ENCODE assay signal across 18 cellular contexts in the genomic region with DNA sequence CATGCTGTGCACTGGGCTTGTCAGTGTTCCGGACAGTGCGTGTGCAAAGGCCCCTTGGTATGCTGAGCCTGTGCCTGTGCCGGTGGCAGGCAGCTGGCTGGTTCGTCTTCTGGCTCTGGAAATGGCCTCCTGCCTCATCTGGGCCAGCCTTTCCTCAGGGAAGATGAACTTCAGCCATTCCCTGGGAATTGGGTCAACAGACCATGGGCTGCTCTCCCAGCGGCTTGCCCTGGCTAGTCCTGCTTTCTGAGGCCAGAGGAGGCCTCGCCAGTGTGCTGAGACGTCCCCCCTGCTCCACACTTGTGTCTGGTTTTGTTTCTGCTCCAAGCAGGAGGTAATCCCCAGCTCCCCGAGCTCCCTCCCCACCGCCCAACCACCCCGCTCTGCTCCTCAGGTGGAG. TPM values are rescaled to one million over a fixed set of nuclear protein-coding genes. Genes with fewer than 3 reads are reported as not detected.
DNase-seq lines count a peak whose midpoint lies in the region; ATAC-seq, FAIRE-seq and TF ChIP-seq lines count a peak whose summit lies in the region.
"Had no signal": no experiment of that assay in that cellular context is flagged by ENCODE, and none has a peak within 500 bp of the region (broad histone marks: within the 10 kb centered on the region; RNA-seq: fewer than 3 reads in every experiment).

No MANE protein-coding gene starts in this region.

- no peak overlapping the region for H3K23ac ChIP-seq in trophoblast cell (ENCODE audit: low read length)

- H2AK5ac ChIP-seq in trophoblast cell (ENCODE audit: low read length): no peak overlapping the region

- 61% methylated on average over 10 of the region's 10 CpGs for WGBS in K562 (ENCODE audit: insufficient coverage, low coverage, missing lambda C conversion rate)
- WGBS in right lobe of liver (ENCODE audit: insufficient coverage, low coverage, low lambda C conversion rate, missing lambda C conversion rate): 59% methylated on average over 5 of the region's 10 CpGs
- no CpG with 5 or more reads among the region's 10 CpGs for WGBS in trophoblast cell (ENCODE audit: extremely low coverage, insufficient coverage, insufficient read length)

- TF ChIP-seq POLR2A in K562 (conservative IDR thresholded peaks at IDR 0.05) (no peak), right lobe of liver (IDR thresholded peaks at IDR 0.05) (no peak)

- ATAC-seq in K562: peak; percentile 11; the same call in 1 of the 3 replicates
- ATAC-seq in right lobe of liver: peak in 3 of 4 donors; percentile 30 to 55 (median 51)
- ATAC-seq in HG03521 (IDR thresholded peaks at IDR 0.05; ENCODE audit: unreplicated experiment): no peak
- no peak for ATAC-seq in HG03095 (IDR thresholded peaks at IDR 0.05; ENCODE audit: unreplicated experiment)

- no TSS peak for BruUV-seq in K562 (replicated peaks; lab: Mats Ljungman, UMichigan)

- H3K4me1 ChIP-seq in K562 (replicated peaks in 1 of 2; ENCODE audit: control insufficient read depth in 2 of 2, insufficient read depth in 2 of 2, low read length in 2 of 2) (peaks cover 10 to 13% of the 10 kb centered on the region in 2 experiments; a peak in 3 of 5 replicates), right lobe of liver (peaks cover 0 to 51% (median 21%) of the 10 kb centered on the region in 4 donors), trophoblast cell (ENCODE audit: control insufficient read depth in 1 of 2, insufficient read depth in 2 of 2, low read length in 2 of 2) (peaks cover 4% of the 10 kb centered on the region in 2 experiments)

- H4K20me1 ChIP-seq in K562 (replicated peaks; ENCODE audit: control insufficient read depth, insufficient read depth, low read length): no peaks in the 10 kb centered on the region
- H4K20me1 ChIP-seq: BLaER1 had no signal

- no peaks in the 10 kb centered on the region for H3K9me3 ChIP-seq in K562 (replicated peaks; ENCODE audit: control insufficient read depth, insufficient read depth, low read depth, low read length)
- no peaks in the 10 kb centered on the region for H3K9me3 ChIP-seq in right lobe of liver
- peaks cover 2% of the 10 kb centered on the region for H3K9me3 ChIP-seq in trophoblast cell (ENCODE audit: insufficient read depth, low read depth, low read length)
- H3K9me3 ChIP-seq: BLaER1, Caco-2 had no signal

- H4K8ac ChIP-seq in trophoblast cell (ENCODE audit: low read depth, low read length): no peak overlapping the region

- TF ChIP-seq RAD21 in K562 (CRISPR knock-in tag; conservative IDR thresholded peaks at IDR 0.05 in 1 of 2, IDR thresholded peaks at IDR 0.05 in 1 of 2): no peak

- no peak overlapping the region for H3K14ac ChIP-seq in trophoblast cell (ENCODE audit: low read length)

- in situ Hi-C loops in K562 (cut with MboI): no loop called here

- no peak for FAIRE-seq in K562 (lab: Jason Lieb, UNC)
- FAIRE-seq: GM12892, H54 had no signal

- intact Hi-C loops in K562 (cut with micrococcal nuclease) (no loop called here), right lobe of liver (cut with DNase I) (no loop called here)

- peak overlapping the region; percentile 7 for H2BK12ac ChIP-seq in trophoblast cell (ENCODE audit: low read length)

- H3K36me3 ChIP-seq in K562 (ENCODE audit: control insufficient read depth, insufficient read depth, low read length) (no peaks in the 10 kb centered on the region), right lobe of liver (no peaks in the 10 kb centered on the region), trophoblast cell (ENCODE audit: control insufficient read depth in 1 of 2, insufficient read depth in 2 of 2, low read length in 2 of 2) (no peaks in the 10 kb centered on the region)
- H3K36me3 ChIP-seq: BLaER1 had no signal

- peak; percentile 29 for DNase-seq in Ammon's horn (ENCODE audit: low spot score)
- DNase-seq in K562 (ENCODE audit: extremely low read depth in 1 of 4, low spot score in 3 of 4): no peak
- peak in 2 of 3 donors; percentile 72 to 76 for DNase-seq in right lobe of liver
- no peak for DNase-seq in trophoblast cell
- DNase-seq in NCI-H226: no peak
- no peak for DNase-seq in HCEC 1CT
- DNase-seq: Caco-2; CD8-positive, alpha-beta memory T cell; DND-41; GDM1 had no signal

- no peak overlapping the region for H3K4me3 ChIP-seq in K562
- no peak overlapping the region for H3K4me3 ChIP-seq in right lobe of liver
- peak overlapping the region; percentile 24 for H3K4me3 ChIP-seq in trophoblast cell (ENCODE audit: low read depth, low read length)
- H3K4me3 ChIP-seq: BLaER1 had no signal

- H2AFZ ChIP-seq in K562 (ENCODE audit: low read depth, low read length) (peak overlapping the region; percentile 48), trophoblast cell (ENCODE audit: insufficient read depth, low read length, poor library complexity) (no peak overlapping the region)

- H3K9ac ChIP-seq in K562 (ENCODE audit: insufficient read depth in 1 of 2, low read depth in 2 of 2, low read length in 2 of 2) (peak overlapping the region in 1 of 2 experiments; percentile 72; a peak in 2 of 4 replicates), trophoblast cell (ENCODE audit: low read length) (no peak overlapping the region)
- H3K9ac ChIP-seq: BLaER1 had no signal

- no peak overlapping the region for H3K27ac ChIP-seq in K562 (ENCODE audit: extremely low read depth, low read depth, low read length)
- peak overlapping the region in 1 of 3 donors; percentile 22 for H3K27ac ChIP-seq in right lobe of liver
- H3K27ac ChIP-seq in trophoblast cell (ENCODE audit: low read depth, low read length): no peak overlapping the region
- H3K27ac ChIP-seq: 22Rv1, BLaER1, HL-60 had no signal

- no peak overlapping the region for H4K12ac ChIP-seq in trophoblast cell (ENCODE audit: low read depth, low read length)

- no peak overlapping the region for H3K4ac ChIP-seq in trophoblast cell (ENCODE audit: low read depth, low read length)

- no peaks in the 10 kb centered on the region for H3K27me3 ChIP-seq in K562 (ENCODE audit: control insufficient read depth in 2 of 2, insufficient read depth in 2 of 2, low read length in 2 of 2)
- no peaks in the 10 kb centered on the region for H3K27me3 ChIP-seq in right lobe of liver
- H3K27me3 ChIP-seq in trophoblast cell (ENCODE audit: insufficient read depth, low read length): no peaks in the 10 kb centered on the region
- H3K27me3 ChIP-seq: BLaER1 had no signal

- H3K4me2 ChIP-seq in K562 (ENCODE audit: insufficient read depth, low read length) (no peak overlapping the region), trophoblast cell (ENCODE audit: low read length) (no peak overlapping the region)
- H3K4me2 ChIP-seq: BLaER1 had no signal

- POLR2A ChIA-PET in K562 (lab: Yijun Ruan, JAX): interaction anchor here (0.6 to 1.5 kb wide), 7 partner anchors 11 to 1134 kb away, joined by 3 to 5 read pairs (median 4); no protein-coding TSS in a partner anchor

- CTCF ChIA-PET in K562 (lab: Yijun Ruan, JAX; ENCODE audit: low intra/inter-chr PET ratio): no interaction called here

- H3K18ac ChIP-seq in trophoblast cell (ENCODE audit: low read length): no peak overlapping the region

- TF ChIP-seq CTCF in K562 (IDR thresholded peaks at IDR 0.05 in 2 of 3, conservative IDR thresholded peaks at IDR 0.05 in 1 of 3; ENCODE audit: insufficient read depth in 2 of 3, low read depth in 1 of 3, low read length in 3 of 3): no peak
- no peak for TF ChIP-seq CTCF in right lobe of liver (IDR thresholded peaks at IDR 0.05)

- TF ChIP-seq EP300 in K562 (IDR thresholded peaks at IDR 0.05; ENCODE audit: low read length): no peak

- no peaks in the 10 kb centered on the region for H3K9me1 ChIP-seq in K562 (ENCODE audit: control insufficient read depth, insufficient read depth, low read length)

- no peak overlapping the region for H4K91ac ChIP-seq in trophoblast cell (ENCODE audit: low read depth, low read length)

- H2BK120ac ChIP-seq in trophoblast cell (ENCODE audit: insufficient read depth, low read length, poor library complexity): no peak overlapping the region

- no peaks in the 10 kb centered on the region for H3K79me2 ChIP-seq in K562 (ENCODE audit: control insufficient read depth, insufficient read depth, low read length)
- H3K79me2 ChIP-seq in trophoblast cell (ENCODE audit: control insufficient read depth, insufficient read depth, low read length, poor library complexity): no peaks in the 10 kb centered on the region

- no peak overlapping the region for H2BK5ac ChIP-seq in trophoblast cell (ENCODE audit: low read depth, low read length, poor library complexity)

- H3K79me1 ChIP-seq in trophoblast cell (ENCODE audit: low read length): no peaks in the 10 kb centered on the region

RNA-seq across cellular contexts. Expression of a gene that starts 32.6 kb away (rescaled TPM):
- not detected in 2 replicates for total RNA-seq in K562 (2011; cell fraction: chromatin; rRNA removed; ENCODE audit: low replicate concordance)
- not detected in 2 replicates for total RNA-seq in K562 (2011; cell fraction: nucleolus; rRNA removed)
- not detected in 2 replicates for total RNA-seq in K562 (2011; cell fraction: nucleoplasm; rRNA removed)
- not detected in 2 replicates for total RNA-seq in K562 (2014; rRNA removed)
- not detected in 2 replicates for total RNA-seq in K562 (2014; rRNA removed; fragmentation: Illumina TruSeq; extraction: Trizol)
- total RNA-seq in K562 (2015; rRNA removed; fragmentation: Illumina TruSeq; extraction: Trizol): not detected in 2 replicates
- not detected in 2 replicates for total RNA-seq in K562 (2021)
- polyA plus RNA-seq in K562 (2011; rRNA removed): not detected in 2 replicates
- polyA plus RNA-seq in K562 (2011; cell fraction: cytosol; rRNA removed): not detected in 2 replicates
- polyA plus RNA-seq in K562 (2011; cell fraction: nucleus; rRNA removed): not detected in 2 replicates
- not detected in 2 replicates for polyA plus RNA-seq in K562 (2012)
- not detected in 2 replicates for polyA plus RNA-seq in K562 (2014; fragmentation: Illumina TruSeq; extraction: Trizol)
- polyA plus RNA-seq in K562 (2014; fragmentation: Nextera tagmentation; extraction: Ambion mirVana): not detected
- not detected in 2 replicates for polyA plus RNA-seq in K562 (2014; rRNA removed)
- not detected in 2 replicates for polyA minus RNA-seq in K562 (2011; rRNA and poly(A)+ RNA removed)
- not detected in 2 replicates for polyA minus RNA-seq in K562 (2011; cell fraction: cytosol; rRNA and poly(A)+ RNA removed)
- polyA minus RNA-seq in K562 (2011; cell fraction: nucleus; rRNA and poly(A)+ RNA removed): not detected in 2 replicates
- not detected for total RNA-seq in right lobe of liver
- polyA plus RNA-seq in trophoblast cell (2013): not detected in 2 replicates
- total RNA-seq: A673; Caco-2; CD8-positive, alpha-beta memory T cell had no signal
- polyA plus RNA-seq: CD8-positive, alpha-beta memory T cell had no signal

RNA-seq across cellular contexts. Expression of a gene that starts 54.4 kb away (rescaled TPM):
- total RNA-seq in K562 (2011; cell fraction: chromatin; rRNA removed; ENCODE audit: low replicate concordance): 11.4 and 24.0 TPM in 2 replicates
- 14.2 and 15.8 TPM in 2 replicates for total RNA-seq in K562 (2011; cell fraction: nucleolus; rRNA removed)
- 19.2 and 26.8 TPM in 2 replicates for total RNA-seq in K562 (2011; cell fraction: nucleoplasm; rRNA removed)
- 5.0 and 5.4 TPM in 2 replicates for total RNA-seq in K562 (2014; rRNA removed)
- 11.9 and 12.0 TPM in 2 replicates for total RNA-seq in K562 (2014; rRNA removed; fragmentation: Illumina TruSeq; extraction: Trizol)
- 13.8 and 14.4 TPM in 2 replicates for total RNA-seq in K562 (2015; rRNA removed; fragmentation: Illumina TruSeq; extraction: Trizol)
- total RNA-seq in K562 (2021): 13.1 and 14.6 TPM in 2 replicates
- polyA plus RNA-seq in K562 (2011; rRNA removed): 6.6 and 6.7 TPM in 2 replicates
- polyA plus RNA-seq in K562 (2011; cell fraction: cytosol; rRNA removed): 3.2 and 3.5 TPM in 2 replicates
- 4.1 and 5.4 TPM in 2 replicates for polyA plus RNA-seq in K562 (2011; cell fraction: nucleus; rRNA removed)
- 4.5 and 8.6 TPM in 2 replicates for polyA plus RNA-seq in K562 (2012)
- 6.4 and 7.9 TPM in 2 replicates for polyA plus RNA-seq in K562 (2014; fragmentation: Illumina TruSeq; extraction: Trizol)
- 1 to 10 TPM; 4.1 to 4.2 TPM for polyA plus RNA-seq in K562 (2014; fragmentation: Nextera tagmentation; extraction: Ambion mirVana)
- polyA plus RNA-seq in K562 (2014; rRNA removed): 4.8 and 5.1 TPM in 2 replicates
- polyA minus RNA-seq in K562 (2011; rRNA and poly(A)+ RNA removed): 15.2 and 23.0 TPM in 2 replicates
- 8.5 and 10.6 TPM in 2 replicates for polyA minus RNA-seq in K562 (2011; cell fraction: cytosol; rRNA and poly(A)+ RNA removed)
- 9.6 and 22.0 TPM in 2 replicates for polyA minus RNA-seq in K562 (2011; cell fraction: nucleus; rRNA and poly(A)+ RNA removed)
- total RNA-seq in right lobe of liver: 10 to 100 TPM; 23.2 to 72.9 (median 48.2) TPM
- 33.1 and 36.2 TPM in 2 replicates for polyA plus RNA-seq in trophoblast cell (2013)

Comparison
In these comparisons a context has a peak if more than half of its experiments do, and no peak if none do; other contexts are left out.
1. DNase-seq: peak in Ammon's horn (single experiment) and right lobe of liver (2 of 3); none in K562 (0 of 4), trophoblast cell (0 of 2), NCI-H226 (single experiment) and HCEC 1CT (single experiment).
2. ATAC-seq: peak in K562 (single experiment) and right lobe of liver (3 of 4); none in HG03521 (single experiment) and HG03095 (single experiment).